In genomic region chr1:9768983-9769382, GRCh38 we compare ENCODE assay signal across 1 cellular context.
TF ChIP-seq lines count a peak whose summit lies in the region.

No MANE protein-coding gene starts in this region.

TF ChIP-seq in K562, 482 proteins besides CTCF, POLR2A, EP300 and RAD21 (continued from another document and continues in another):
- TF ChIP-seq, protein P1, sequence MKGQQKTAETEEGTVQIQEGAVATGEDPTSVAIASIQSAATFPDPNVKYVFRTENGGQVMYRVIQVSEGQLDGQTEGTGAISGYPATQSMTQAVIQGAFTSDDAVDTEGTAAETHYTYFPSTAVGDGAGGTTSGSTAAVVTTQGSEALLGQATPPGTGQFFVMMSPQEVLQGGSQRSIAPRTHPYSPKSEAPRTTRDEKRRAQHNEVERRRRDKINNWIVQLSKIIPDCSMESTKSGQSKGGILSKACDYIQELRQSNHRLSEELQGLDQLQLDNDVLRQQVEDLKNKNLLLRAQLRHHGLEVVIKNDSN (CRISPR knock-in tag; IDR thresholded peaks at IDR 0.05): 0 out of 2 replicates have a peak, but pooled peaks have one; percentile 13
- TF ChIP-seq ATF7 (IDR thresholded peaks at IDR 0.05) (no peak), TSHZ1 (CRISPR knock-in tag; IDR thresholded peaks at IDR 0.05) (no peak), ELF2 (CRISPR knock-in tag; IDR thresholded peaks at IDR 0.05) (no peak), CSDE1 (IDR thresholded peaks at IDR 0.05) (no peak), ZNF263 (CRISPR knock-in tag; IDR thresholded peaks at IDR 0.05; ENCODE audit: borderline replicate concordance) (peak; percentile 34; the same call in 1 of the 2 replicates), SMAD4 (CRISPR knock-in tag; conservative IDR thresholded peaks at IDR 0.05) (no peak), BRF1 (IDR thresholded peaks at IDR 0.05; ENCODE audit: borderline replicate concordance, extremely low read depth, insufficient read length) (no peak), NFRKB (IDR thresholded peaks at IDR 0.05; ENCODE audit: low read depth) (no peak), ZNF140 (CRISPR knock-in tag; IDR thresholded peaks at IDR 0.05) (no peak), THRB (CRISPR knock-in tag; conservative IDR thresholded peaks at IDR 0.05) (0 out of 2 replicates have a peak, but pooled peaks have one; percentile 53), CBX1 (IDR thresholded peaks at IDR 0.05; ENCODE audit: low read depth) (no peak), KAT7 (CRISPR knock-in tag; IDR thresholded peaks at IDR 0.05; ENCODE audit: borderline replicate concordance) (no peak), EHMT2 (IDR thresholded peaks at IDR 0.05) (0 out of 2 replicates have a peak, but pooled peaks have one; percentile 12), PURB (CRISPR knock-in tag; IDR thresholded peaks at IDR 0.05; ENCODE audit: low read depth) (no peak), SMARCE1 (IDR thresholded peaks at IDR 0.05) (no peak), ZBTB26 (CRISPR knock-in tag; IDR thresholded peaks at IDR 0.05) (0 out of 2 replicates have a peak, but pooled peaks have one; percentile 71), MED1 (CRISPR knock-in tag; IDR thresholded peaks at IDR 0.05; ENCODE audit: borderline replicate concordance) (no peak), ZNF23 (CRISPR knock-in tag; IDR thresholded peaks at IDR 0.05) (no peak), MEIS2 (IDR thresholded peaks at IDR 0.05; ENCODE audit: partially characterized antibody) (no peak), RERE (CRISPR knock-in tag; IDR thresholded peaks at IDR 0.05; ENCODE audit: borderline replicate concordance) (no peak), NRF1 (conservative IDR thresholded peaks at IDR 0.05 in 1 of 2, IDR thresholded peaks at IDR 0.05 in 1 of 2) (no peak), MTF1 (CRISPR knock-in tag; IDR thresholded peaks at IDR 0.05; ENCODE audit: borderline replicate concordance) (no peak), IRF9 (tag; IDR thresholded peaks at IDR 0.05) (no peak), RBFOX2 (IDR thresholded peaks at IDR 0.05; ENCODE audit: low read depth, low read length) (no peak), CREB1 (IDR thresholded peaks at IDR 0.05) (no peak), CREB1 (CRISPR knock-in tag; IDR thresholded peaks at IDR 0.05) (no peak), KLF6 (CRISPR knock-in tag; IDR thresholded peaks at IDR 0.05; ENCODE audit: borderline replicate concordance) (no peak), NR3C1 (CRISPR knock-in tag; IDR thresholded peaks at IDR 0.05) (no peak), SIX5 (IDR thresholded peaks at IDR 0.05; ENCODE audit: borderline replicate concordance in 1 of 2, insufficient read depth in 1 of 2, low read depth in 1 of 2, low read length in 2 of 2) (no peak), HSF4 (CRISPR knock-in tag; IDR thresholded peaks at IDR 0.05; ENCODE audit: borderline replicate concordance) (no peak)
- TF ChIP-seq, protein P2, sequence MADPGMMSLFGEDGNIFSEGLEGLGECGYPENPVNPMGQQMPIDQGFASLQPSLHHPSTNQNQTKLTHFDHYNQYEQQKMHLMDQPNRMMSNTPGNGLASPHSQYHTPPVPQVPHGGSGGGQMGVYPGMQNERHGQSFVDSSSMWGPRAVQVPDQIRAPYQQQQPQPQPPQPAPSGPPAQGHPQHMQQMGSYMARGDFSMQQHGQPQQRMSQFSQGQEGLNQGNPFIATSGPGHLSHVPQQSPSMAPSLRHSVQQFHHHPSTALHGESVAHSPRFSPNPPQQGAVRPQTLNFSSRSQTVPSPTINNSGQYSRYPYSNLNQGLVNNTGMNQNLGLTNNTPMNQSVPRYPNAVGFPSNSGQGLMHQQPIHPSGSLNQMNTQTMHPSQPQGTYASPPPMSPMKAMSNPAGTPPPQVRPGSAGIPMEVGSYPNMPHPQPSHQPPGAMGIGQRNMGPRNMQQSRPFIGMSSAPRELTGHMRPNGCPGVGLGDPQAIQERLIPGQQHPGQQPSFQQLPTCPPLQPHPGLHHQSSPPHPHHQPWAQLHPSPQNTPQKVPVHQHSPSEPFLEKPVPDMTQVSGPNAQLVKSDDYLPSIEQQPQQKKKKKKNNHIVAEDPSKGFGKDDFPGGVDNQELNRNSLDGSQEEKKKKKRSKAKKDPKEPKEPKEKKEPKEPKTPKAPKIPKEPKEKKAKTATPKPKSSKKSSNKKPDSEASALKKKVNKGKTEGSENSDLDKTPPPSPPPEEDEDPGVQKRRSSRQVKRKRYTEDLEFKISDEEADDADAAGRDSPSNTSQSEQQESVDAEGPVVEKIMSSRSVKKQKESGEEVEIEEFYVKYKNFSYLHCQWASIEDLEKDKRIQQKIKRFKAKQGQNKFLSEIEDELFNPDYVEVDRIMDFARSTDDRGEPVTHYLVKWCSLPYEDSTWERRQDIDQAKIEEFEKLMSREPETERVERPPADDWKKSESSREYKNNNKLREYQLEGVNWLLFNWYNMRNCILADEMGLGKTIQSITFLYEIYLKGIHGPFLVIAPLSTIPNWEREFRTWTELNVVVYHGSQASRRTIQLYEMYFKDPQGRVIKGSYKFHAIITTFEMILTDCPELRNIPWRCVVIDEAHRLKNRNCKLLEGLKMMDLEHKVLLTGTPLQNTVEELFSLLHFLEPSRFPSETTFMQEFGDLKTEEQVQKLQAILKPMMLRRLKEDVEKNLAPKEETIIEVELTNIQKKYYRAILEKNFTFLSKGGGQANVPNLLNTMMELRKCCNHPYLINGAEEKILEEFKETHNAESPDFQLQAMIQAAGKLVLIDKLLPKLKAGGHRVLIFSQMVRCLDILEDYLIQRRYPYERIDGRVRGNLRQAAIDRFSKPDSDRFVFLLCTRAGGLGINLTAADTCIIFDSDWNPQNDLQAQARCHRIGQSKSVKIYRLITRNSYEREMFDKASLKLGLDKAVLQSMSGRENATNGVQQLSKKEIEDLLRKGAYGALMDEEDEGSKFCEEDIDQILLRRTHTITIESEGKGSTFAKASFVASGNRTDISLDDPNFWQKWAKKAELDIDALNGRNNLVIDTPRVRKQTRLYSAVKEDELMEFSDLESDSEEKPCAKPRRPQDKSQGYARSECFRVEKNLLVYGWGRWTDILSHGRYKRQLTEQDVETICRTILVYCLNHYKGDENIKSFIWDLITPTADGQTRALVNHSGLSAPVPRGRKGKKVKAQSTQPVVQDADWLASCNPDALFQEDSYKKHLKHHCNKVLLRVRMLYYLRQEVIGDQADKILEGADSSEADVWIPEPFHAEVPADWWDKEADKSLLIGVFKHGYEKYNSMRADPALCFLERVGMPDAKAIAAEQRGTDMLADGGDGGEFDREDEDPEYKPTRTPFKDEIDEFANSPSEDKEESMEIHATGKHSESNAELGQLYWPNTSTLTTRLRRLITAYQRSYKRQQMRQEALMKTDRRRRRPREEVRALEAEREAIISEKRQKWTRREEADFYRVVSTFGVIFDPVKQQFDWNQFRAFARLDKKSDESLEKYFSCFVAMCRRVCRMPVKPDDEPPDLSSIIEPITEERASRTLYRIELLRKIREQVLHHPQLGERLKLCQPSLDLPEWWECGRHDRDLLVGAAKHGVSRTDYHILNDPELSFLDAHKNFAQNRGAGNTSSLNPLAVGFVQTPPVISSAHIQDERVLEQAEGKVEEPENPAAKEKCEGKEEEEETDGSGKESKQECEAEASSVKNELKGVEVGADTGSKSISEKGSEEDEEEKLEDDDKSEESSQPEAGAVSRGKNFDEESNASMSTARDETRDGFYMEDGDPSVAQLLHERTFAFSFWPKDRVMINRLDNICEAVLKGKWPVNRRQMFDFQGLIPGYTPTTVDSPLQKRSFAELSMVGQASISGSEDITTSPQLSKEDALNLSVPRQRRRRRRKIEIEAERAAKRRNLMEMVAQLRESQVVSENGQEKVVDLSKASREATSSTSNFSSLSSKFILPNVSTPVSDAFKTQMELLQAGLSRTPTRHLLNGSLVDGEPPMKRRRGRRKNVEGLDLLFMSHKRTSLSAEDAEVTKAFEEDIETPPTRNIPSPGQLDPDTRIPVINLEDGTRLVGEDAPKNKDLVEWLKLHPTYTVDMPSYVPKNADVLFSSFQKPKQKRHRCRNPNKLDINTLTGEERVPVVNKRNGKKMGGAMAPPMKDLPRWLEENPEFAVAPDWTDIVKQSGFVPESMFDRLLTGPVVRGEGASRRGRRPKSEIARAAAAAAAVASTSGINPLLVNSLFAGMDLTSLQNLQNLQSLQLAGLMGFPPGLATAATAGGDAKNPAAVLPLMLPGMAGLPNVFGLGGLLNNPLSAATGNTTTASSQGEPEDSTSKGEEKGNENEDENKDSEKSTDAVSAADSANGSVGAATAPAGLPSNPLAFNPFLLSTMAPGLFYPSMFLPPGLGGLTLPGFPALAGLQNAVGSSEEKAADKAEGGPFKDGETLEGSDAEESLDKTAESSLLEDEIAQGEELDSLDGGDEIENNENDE (IDR thresholded peaks at IDR 0.05; ENCODE audit: low read depth, low read length): no peak
